ENCODE assay signal across 11 cellular contexts in the genomic region with DNA sequence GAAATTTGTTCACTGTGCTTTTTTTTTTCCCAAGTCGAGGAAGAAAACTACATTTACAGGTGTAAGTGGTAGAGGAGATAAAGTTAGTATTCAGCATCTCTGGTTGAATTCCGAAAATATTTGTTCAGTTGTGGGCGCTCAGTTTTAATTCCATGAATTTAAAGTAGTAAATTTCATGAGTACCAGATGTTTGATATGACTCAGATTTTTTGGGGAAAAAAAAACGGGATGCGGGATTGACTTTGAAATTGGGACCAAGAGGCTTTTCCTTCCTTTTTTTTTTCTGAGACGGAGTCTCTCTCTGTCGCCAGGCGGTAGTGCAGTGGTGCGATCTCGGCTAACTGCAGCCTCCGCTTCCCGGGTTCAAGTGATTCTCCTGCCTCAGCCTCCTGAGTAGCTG. TPM values are rescaled to one million over a fixed set of nuclear protein-coding genes. Genes with fewer than 3 reads are reported as not detected.
DNase-seq lines count a peak whose midpoint lies in the region; ATAC-seq and TF ChIP-seq lines count a peak whose summit lies in the region.
"Had no signal": no experiment of that assay in that cellular context is flagged by ENCODE, and none has a peak within 500 bp of the region (broad histone marks: within the 10 kb centered on the region; RNA-seq: fewer than 3 reads in every experiment).

No MANE protein-coding gene starts in this region.

- intact Hi-C loops in cardiac septum (cut with DNase I), result loop anchor here (5.0 kb wide), 1 partner anchor 65 kb away; the partner anchor contains the start of gene TEAD4
- intact Hi-C loops in activated CD8-positive, alpha-beta T cell treated with anti-CD3 and anti-CD28 coated beads for 36 hours (cut with micrococcal nuclease), result no loop called here

- H3K9ac ChIP-seq in iPS-20b (ENCODE audit: low read depth, low read length), result no peak overlapping the region

- H3K27me3 Mint-ChIP-seq in activated CD8-positive, alpha-beta T cell treated with anti-CD3 and anti-CD28 coated beads for 36 hours, result no peaks in the 10 kb centered on the region
- H3K27me3 Mint-ChIP-seq in type B pancreatic cell, result peaks cover 3% of the 10 kb centered on the region

- H3K36me3 ChIP-seq in right atrium auricular region (no peaks in the 10 kb centered on the region), iPS-20b (ENCODE audit: insufficient read depth, low read depth, low read length) (peaks cover 23% of the 10 kb centered on the region)

- H3K4me3 ChIP-seq in right atrium auricular region (no peak overlapping the region), iPS-20b (ENCODE audit: low read length) (peak overlapping the region; percentile 86; the same call in 1 of the 2 replicates)

- H3K9me3 Mint-ChIP-seq in activated CD8-positive, alpha-beta T cell treated with anti-CD3 and anti-CD28 coated beads for 36 hours, result no peaks in the 10 kb centered on the region
- no peaks in the 10 kb centered on the region for H3K9me3 Mint-ChIP-seq in type B pancreatic cell

- H3K4me1 Mint-ChIP-seq in activated CD8-positive, alpha-beta T cell treated with anti-CD3 and anti-CD28 coated beads for 36 hours (ENCODE audit: low read depth), result peaks cover 32% of the 10 kb centered on the region
- H3K4me1 Mint-ChIP-seq in type B pancreatic cell (ENCODE audit: unreplicated experiment), result peaks cover 19% of the 10 kb centered on the region

- ATAC-seq in activated CD8-positive, alpha-beta T cell treated with anti-CD3 and anti-CD28 coated beads for 36 hours, result no peak
- ATAC-seq in activated CD4-positive, CD25-positive, alpha-beta regulatory T cell treated with anti-CD3 and anti-CD28 coated beads, Interleukin-2, amount 50 U/mL, for 24 hours, result no peak
- ATAC-seq: heart right ventricle had no signal

- H3K4me1 ChIP-seq in right atrium auricular region (peaks cover 0 to 40% of the 10 kb centered on the region in 2 donors), iPS-20b (ENCODE audit: insufficient read depth, low read length) (no peaks in the 10 kb centered on the region; the same call in 1 of the 2 replicates)

- H3K36me3 Mint-ChIP-seq in activated CD8-positive, alpha-beta T cell treated with anti-CD3 and anti-CD28 coated beads for 36 hours (ENCODE audit: low read depth), result peaks cover 13% of the 10 kb centered on the region
- H3K36me3 Mint-ChIP-seq in type B pancreatic cell, result peaks cover 36% of the 10 kb centered on the region

- H3K27ac ChIP-seq in right atrium auricular region (peak overlapping the region; percentile 21 to 93), iPS-20b (ENCODE audit: low read length) (no peak overlapping the region)

- H3K9me3 ChIP-seq in right atrium auricular region, result no peaks in the 10 kb centered on the region
- no peaks in the 10 kb centered on the region for H3K9me3 ChIP-seq in iPS-20b (ENCODE audit: insufficient read depth, low read depth, low read length)
- H3K9me3 ChIP-seq: heart right ventricle had no signal

- DNase-seq in right atrium auricular region (ENCODE audit: low spot score), result no peak
- DNase-seq in cardiac septum (ENCODE audit: low spot score), result no peak
- DNase-seq in activated CD8-positive, alpha-beta T cell treated with anti-CD3 and anti-CD28 coated beads for 36 hours, result no peak
- DNase-seq in type B pancreatic cell (ENCODE audit: extremely low spot score, unreplicated experiment), result no peak
- DNase-seq in stimulated activated CD8-positive, alpha-beta memory T cell treated with anti-CD3 and anti-CD28 coated beads, Interleukin-4, amount 100 ng/mL, for 48 hours, result no peak
- DNase-seq in amygdala (lab: John Stamatoyannopoulos, UW), result no peak
- DNase-seq: heart right ventricle, NCI-H2227 treated with DMSO at 0.1 percent for 48 hours had no signal

- no peaks in the 10 kb centered on the region for H3K27me3 ChIP-seq in right atrium auricular region
- H3K27me3 ChIP-seq in iPS-20b (ENCODE audit: insufficient read depth, low read length), result no peaks in the 10 kb centered on the region
- H3K27me3 ChIP-seq: heart right ventricle had no signal

- TF ChIP-seq CTCF in right atrium auricular region (IDR thresholded peaks at IDR 0.05) (no peak), type B pancreatic cell (conservative IDR thresholded peaks at IDR 0.05) (no peak)
- TF ChIP-seq CTCF in activated CD8-positive, alpha-beta T cell treated with anti-CD3 and anti-CD28 coated beads for 36 hours (IDR thresholded peaks at IDR 0.05), result no peak

- no peak overlapping the region for H3K27ac Mint-ChIP-seq in activated CD8-positive, alpha-beta T cell treated with anti-CD3 and anti-CD28 coated beads for 36 hours
- H3K27ac Mint-ChIP-seq in type B pancreatic cell, result peak overlapping the region; percentile 99

- POLR2A ChIA-PET in activated CD8-positive, alpha-beta T cell treated with anti-CD3 and anti-CD28 coated beads for 36 hours (lab: Charles Lee), result interaction anchor here (0.9 to 6.3 kb wide), 2 partner anchors 14 to 51 kb away, joined by 3 to 48 read pairs; partner anchors contain the start of genes FOXM1 and RHNO1

- peak overlapping the region; percentile 95 for H3K4me3 Mint-ChIP-seq in activated CD8-positive, alpha-beta T cell treated with anti-CD3 and anti-CD28 coated beads for 36 hours
- peak overlapping the region; percentile 99 for H3K4me3 Mint-ChIP-seq in type B pancreatic cell

- CTCF ChIA-PET in activated CD8-positive, alpha-beta T cell treated with anti-CD3 and anti-CD28 coated beads for 36 hours (lab: Charles Lee), result interaction anchor here (0.8 to 1.6 kb wide), 2 partner anchors 52 to 150 kb away, joined by 3 to 4 read pairs; no protein-coding TSS in a partner anchor

RNA-seq across cellular contexts. Expression of gene TULP3, which starts 1.6 kb away (rescaled TPM):
- total RNA-seq in right atrium auricular region (10 to 100 TPM in 1 of 2 donors, 1 to 10 TPM in 1; 9.7 to 17.0 TPM), cardiac septum (6.2 TPM), type B pancreatic cell (ENCODE audit: low replicate concordance) (26.5 and 58.9 TPM in 2 replicates)
- total RNA-seq in activated CD8-positive, alpha-beta T cell treated with anti-CD3 and anti-CD28 coated beads for 36 hours, result 1 to 10 TPM; 5.6 to 6.0 TPM

RNA-seq across cellular contexts. Expression of gene RHNO1, which starts 15.2 kb away (rescaled TPM):
- total RNA-seq in right atrium auricular region, result 10 to 100 TPM in 1 of 2 donors, 1 to 10 TPM in 1; 6.2 to 11.5 TPM
- 8.3 TPM for total RNA-seq in cardiac septum
- total RNA-seq in activated CD8-positive, alpha-beta T cell treated with anti-CD3 and anti-CD28 coated beads for 36 hours, result 10 to 100 TPM; 56.9 to 62.9 TPM
- 46.8 and 51.7 TPM in 2 replicates for total RNA-seq in type B pancreatic cell (ENCODE audit: low replicate concordance)

RNA-seq across cellular contexts. Expression of gene FOXM1, which starts 15.3 kb away (rescaled TPM):
- total RNA-seq in right atrium auricular region (1 to 10 TPM in 1 of 2 donors, under 1 TPM in 1; 0.16 to 4.1 TPM), cardiac septum (0.24 TPM), type B pancreatic cell (ENCODE audit: low replicate concordance) (53.9 and 68.6 TPM in 2 replicates)
- total RNA-seq in activated CD8-positive, alpha-beta T cell treated with anti-CD3 and anti-CD28 coated beads for 36 hours, result 10 to 100 TPM; 64.4 to 64.8 TPM

RNA-seq across cellular contexts. Expression of gene TEX52, which starts 35.4 kb away (rescaled TPM):
- not detected for total RNA-seq in right atrium auricular region
- not detected for total RNA-seq in cardiac septum
- under 1 TPM; 0.29 to 0.36 TPM for total RNA-seq in activated CD8-positive, alpha-beta T cell treated with anti-CD3 and anti-CD28 coated beads for 36 hours
- not detected in 2 replicates for total RNA-seq in type B pancreatic cell (ENCODE audit: low replicate concordance)
- total RNA-seq: heart right ventricle had no signal

RNA-seq across cellular contexts. Expression of gene NRIP2, which starts 57.4 kb away (rescaled TPM):
- 1 to 10 TPM in 1 of 2 donors, under 1 TPM in 1; 0.59 to 3.0 TPM for total RNA-seq in right atrium auricular region
- total RNA-seq in cardiac septum, result 2.9 TPM
- total RNA-seq in activated CD8-positive, alpha-beta T cell treated with anti-CD3 and anti-CD28 coated beads for 36 hours, result not detected
- total RNA-seq in type B pancreatic cell (ENCODE audit: low replicate concordance), result 1.2 TPM in 1 of 2 replicates, not detected in the other
- total RNA-seq: HT-29 had no signal

Comparison
In these comparisons a context has a peak if more than half of its experiments do, and no peak if none do; other contexts are left out.
1. RNA of gene FOXM1, which starts 15.3 kb away (total RNA-seq): 53.9 to 68.6 TPM in type B pancreatic cell and 64.4 to 64.8 TPM in activated CD8-positive, alpha-beta T cell treated with anti-CD3 and anti-CD28 coated beads for 36 hours; 0.16 to 4.1 TPM in right atrium auricular region and 0.24 TPM in cardiac septum (single experiment); every median in the first group is over 10 times any median in the second.